Comparison of ENCODE assay signal across 15 cellular contexts in the genomic region with DNA sequence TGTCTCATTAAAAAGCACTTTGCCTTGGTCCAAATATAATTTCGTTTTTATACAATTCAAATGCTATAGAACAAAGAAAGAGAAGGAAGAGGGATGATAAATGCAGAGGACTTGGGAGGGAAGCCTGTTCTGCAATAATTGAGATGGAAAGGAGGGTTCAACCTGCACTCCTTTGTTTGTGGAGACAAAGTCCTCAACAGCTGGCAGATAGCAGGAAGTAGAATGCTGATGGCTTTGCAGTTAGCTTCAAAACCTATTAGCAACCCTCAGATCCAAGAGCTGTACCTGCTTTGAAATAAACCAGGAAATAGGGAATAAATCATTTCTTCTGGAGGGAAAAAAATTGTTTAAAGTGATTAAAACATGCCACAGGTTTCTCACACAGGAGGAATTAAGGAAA.
DNase-seq lines count a peak whose midpoint lies in the region; ATAC-seq and TF ChIP-seq lines count a peak whose summit lies in the region.
"Had no signal": no experiment of that assay in that cellular context is flagged by ENCODE, and none has a peak within 500 bp of the region (broad histone marks: within the 10 kb centered on the region; RNA-seq: fewer than 3 reads in every experiment).

No MANE protein-coding gene starts in this region.

- intact Hi-C loops in lower lobe of right lung (cut with DNase I), result no loop called here

- DNase-seq in NCI-H2107 treated with DMSO at 0.1 percent for 48 hours (lab: John Stamatoyannopoulos, UW; ENCODE audit: unreplicated experiment) (peak; percentile 20), NCI-H2107 (lab: John Stamatoyannopoulos, UW) (no peak), NCI-H510A (lab: John Stamatoyannopoulos, UW) (peak; percentile 3), iPS DF 19.7 (ENCODE audit: low read depth, low spot score) (peak; percentile 42), retina (peak; percentile 8), ecto neural progenitor cell (ENCODE audit: low spot score) (no peak), lower lobe of right lung (no peak)
- DNase-seq: dermis blood vessel endothelial cell; glutamatergic neuron; NCI-H2171; SHP77; stimulated activated CD4-positive, alpha-beta T cell treated with anti-CD3 and anti-CD28 coated beads, Interleukin-2, amount 100 ng/mL, for 48 hours; T-helper 17 cell had no signal

- H3K36me3 ChIP-seq in lower lobe of right lung, result no peaks in the 10 kb centered on the region
- H3K36me3 ChIP-seq: breast epithelium had no signal

- no peak for ATAC-seq in GM18909 (IDR thresholded peaks at IDR 0.05; ENCODE audit: poor library complexity, unreplicated experiment)
- no peak for ATAC-seq in lower lobe of right lung
- ATAC-seq: T-helper 17 cell had no signal

- H3K4me3 ChIP-seq in lower lobe of right lung, result no peak overlapping the region
- H3K4me3 ChIP-seq: breast epithelium had no signal

- no peaks in the 10 kb centered on the region for H3K9me3 ChIP-seq in lower lobe of right lung
- H3K9me3 ChIP-seq: breast epithelium had no signal

- TF ChIP-seq CTCF in lower lobe of right lung (IDR thresholded peaks at IDR 0.05), result no peak

- H3K27ac ChIP-seq in lower lobe of right lung, result no peak overlapping the region
- H3K27ac ChIP-seq: breast epithelium had no signal

- no peaks in the 10 kb centered on the region for H3K27me3 ChIP-seq in lower lobe of right lung (ENCODE audit: low read depth)
- H3K27me3 ChIP-seq: breast epithelium had no signal

- no peaks in the 10 kb centered on the region for H3K4me1 ChIP-seq in lower lobe of right lung
- H3K4me1 ChIP-seq: breast epithelium had no signal

Comparison
In these comparisons a context has a peak if more than half of its experiments do, and no peak if none do; other contexts are left out.
1. DNase-seq: peak in NCI-H2107 treated with DMSO at 0.1 percent for 48 hours (single experiment), NCI-H510A (single experiment), iPS DF 19.7 (single experiment) and retina (single experiment); none in NCI-H2107 (single experiment), ecto neural progenitor cell (single experiment) and lower lobe of right lung (single experiment).